In genomic region chr1:52917156-52917555, GRCh38 we compare ENCODE assay signal across 18 cellular contexts.
"Had no signal": no experiment of that assay in that cellular context is flagged by ENCODE, and none has a peak within 500 bp of the region (broad histone marks: within the 10 kb centered on the region; RNA-seq: fewer than 3 reads in every experiment).

No MANE protein-coding gene starts in this region.

- H3K9me3 Mint-ChIP-seq: activated T-cell treated with anti-CD3 and anti-CD28 coated beads, Interleukin-2, amount 50 U/mL, for 24 hours; naive thymus-derived CD8-positive, alpha-beta T cell; T-helper 1 cell treated with Interleukin-12 subunit alpha and Interleukin-12 subunit beta and Interleukin-4 antibody, amounts not matched to agents 30 μg/mL and 1 μg/mL, for 36 hours had no signal

- H3K4me3 Mint-ChIP-seq: activated CD8-positive, alpha-beta memory T cell treated with anti-CD3 and anti-CD28 coated beads, Interleukin-2, amount 10 ng/mL, durations not matched to agents 7 days and 5 days; activated naive CD8-positive, alpha-beta T cell; activated T-cell treated with anti-CD3 and anti-CD28 coated beads, Interleukin-2, amount 50 U/mL, for 24 hours; naive thymus-derived CD8-positive, alpha-beta T cell; T-helper 1 cell treated with Interleukin-12 subunit alpha and Interleukin-12 subunit beta and Interleukin-4 antibody, amounts not matched to agents 30 μg/mL and 1 μg/mL, for 36 hours had no signal

- H3K27ac ChIP-seq: brain microvascular endothelial cell, dorsolateral prefrontal cortex had no signal

- H3K4me3 ChIP-seq: dorsolateral prefrontal cortex, mucosa of descending colon had no signal

- H3K9me3 ChIP-seq: mucosa of descending colon had no signal

- H3K27me3 Mint-ChIP-seq: activated CD8-positive, alpha-beta memory T cell treated with anti-CD3 and anti-CD28 coated beads, Interleukin-2, amount 10 ng/mL, durations not matched to agents 7 days and 5 days; activated naive CD8-positive, alpha-beta T cell; activated T-cell treated with anti-CD3 and anti-CD28 coated beads, Interleukin-2, amount 50 U/mL, for 24 hours; naive thymus-derived CD8-positive, alpha-beta T cell; progenitor cell of endocrine pancreas had no signal

- H3K27me3 ChIP-seq: brain microvascular endothelial cell had no signal

- FAIRE-seq: keratinocyte had no signal

- H3K36me3 Mint-ChIP-seq: activated CD8-positive, alpha-beta memory T cell treated with anti-CD3 and anti-CD28 coated beads, Interleukin-2, amount 10 ng/mL, durations not matched to agents 7 days and 5 days; activated naive CD8-positive, alpha-beta T cell had no signal

- H3K36me3 ChIP-seq: brain microvascular endothelial cell had no signal

- H3K27ac Mint-ChIP-seq: activated CD8-positive, alpha-beta memory T cell treated with anti-CD3 and anti-CD28 coated beads, Interleukin-2, amount 10 ng/mL, durations not matched to agents 7 days and 5 days; activated naive CD8-positive, alpha-beta T cell; activated T-cell treated with anti-CD3 and anti-CD28 coated beads, Interleukin-2, amount 50 U/mL, for 24 hours; progenitor cell of endocrine pancreas; T-helper 1 cell treated with Interleukin-12 subunit alpha and Interleukin-12 subunit beta and Interleukin-4 antibody, amounts not matched to agents 30 μg/mL and 1 μg/mL, for 36 hours had no signal

- DNase-seq: activated CD4-positive, alpha-beta T cell treated with anti-CD3 and anti-CD28 coated beads, Interleukin-2, amount 50 U/mL, for 1 hour; activated CD8-positive, alpha-beta memory T cell treated with anti-CD3 and anti-CD28 coated beads, Interleukin-2, amount 10 ng/mL, durations not matched to agents 7 days and 5 days; activated effector memory CD4-positive, alpha-beta T cell treated with Interleukin-2 at 50 U/mL for 16 hours; activated T-cell treated with anti-CD3 and anti-CD28 coated beads, Interleukin-2, amount 50 U/mL, for 24 hours; amygdala; brain microvascular endothelial cell; dorsolateral prefrontal cortex; mammary epithelial cell; naive thymus-derived CD8-positive, alpha-beta T cell; stimulated activated CD4-positive, alpha-beta T cell treated with anti-CD3 and anti-CD28 coated beads, Interleukin-4, amount 100 ng/mL, for 1 hour; stimulated activated CD8-positive, alpha-beta memory T cell treated with anti-CD3 and anti-CD28 coated beads, Interleukin-4, amount 100 ng/mL, for 48 hours; stimulated activated naive CD8-positive, alpha-beta T cell treated with anti-CD3 and anti-CD28 coated beads, Interleukin-15, Interleukin-2, amounts not matched to agents 100 U/mL and 50 U/mL, for 24 hours had no signal

- ATAC-seq: activated CD8-positive, alpha-beta memory T cell treated with anti-CD3 and anti-CD28 coated beads, Interleukin-2, amount 10 ng/mL, durations not matched to agents 7 days and 5 days; mucosa of descending colon; naive thymus-derived CD8-positive, alpha-beta T cell; SK-N-SH treated with all-trans-retinoic acid at 6 μM for 48 hours; stimulated activated naive CD8-positive, alpha-beta T cell treated with anti-CD3 and anti-CD28 coated beads, Interleukin-15, Interleukin-2, amounts not matched to agents 100 U/mL and 50 U/mL, for 24 hours had no signal
